ENCODE assay signal across 12 cellular contexts in the genomic region with DNA sequence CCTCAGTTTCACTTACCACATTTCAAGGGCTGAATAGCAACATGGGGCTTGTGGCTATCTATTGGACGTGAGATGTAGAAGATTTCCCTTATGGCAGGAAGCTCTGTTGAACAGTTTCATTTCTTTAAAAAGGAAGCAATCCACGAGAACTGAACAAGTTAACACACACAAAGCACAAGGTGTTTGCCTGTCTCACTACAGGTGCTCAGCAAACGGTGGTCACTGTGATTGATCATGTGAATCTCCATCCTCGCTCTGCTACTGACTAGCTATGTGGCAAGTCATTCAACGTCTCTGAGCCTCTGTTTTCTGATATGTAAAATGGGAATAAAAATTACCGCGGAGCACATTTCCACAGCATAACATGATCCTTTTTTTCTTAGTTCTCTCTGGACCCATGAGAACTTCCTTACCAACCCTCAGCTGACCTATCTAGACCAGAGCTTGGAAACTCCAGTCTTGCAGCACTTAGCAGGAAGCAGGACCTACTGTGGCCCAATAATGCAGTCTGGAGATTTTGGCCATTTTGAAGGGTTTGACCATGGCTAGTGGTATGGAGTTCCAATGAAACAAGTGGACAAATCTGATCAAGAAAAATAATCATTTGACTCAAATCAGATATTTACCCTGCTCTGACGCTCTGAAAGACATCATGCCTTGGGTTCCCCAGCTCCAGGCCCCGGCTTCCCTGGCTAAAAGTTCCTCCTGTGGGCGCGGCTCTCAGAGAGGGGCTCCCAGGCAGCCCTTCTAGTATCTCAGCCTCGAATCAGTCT.
DNase-seq lines count a peak whose midpoint lies in the region; ATAC-seq, FAIRE-seq and TF ChIP-seq lines count a peak whose summit lies in the region.
"Had no signal": no experiment of that assay in that cellular context is flagged by ENCODE, and none has a peak within 500 bp of the region (broad histone marks: within the 10 kb centered on the region; RNA-seq: fewer than 3 reads in every experiment).

No MANE protein-coding gene starts in this region.

- no peaks in the 10 kb centered on the region for H3K27me3 ChIP-seq in muscle layer of duodenum (ENCODE audit: low read depth, low read length)
- H3K27me3 ChIP-seq: neutrophil had no signal

- DNase-seq in GM12892 (ENCODE audit: insufficient read length) (peak; percentile 44), HTR-8/SVneo (ENCODE audit: insufficient read length, low spot score) (no peak), LoVo (ENCODE audit: low spot score) (no peak), DMS79 (lab: John Stamatoyannopoulos, UW) (no peak), NCI-H226 (no peak), left cardiac atrium (no peak)
- DNase-seq: COR-L47, HFFc6, NCI-H2029 treated with DMSO at 0.1 percent for 48 hours had no signal

- intact Hi-C loops in left cardiac atrium (cut with DNase I), result no loop called here

- FAIRE-seq in GM12892 (lab: Jason Lieb, UNC) (peak; percentile 83), HTR-8/SVneo (lab: Jason Lieb, UNC) (peak; percentile 91)

- no peaks in the 10 kb centered on the region for H3K9me3 ChIP-seq in muscle layer of duodenum (ENCODE audit: control insufficient read depth in 1 of 2, low read length in 2 of 2)
- H3K9me3 ChIP-seq: neutrophil had no signal

- no peak overlapping the region for H3K4me3 ChIP-seq in muscle layer of duodenum (ENCODE audit: low read depth in 1 of 2, low read length in 2 of 2)

- H3K4me1 ChIP-seq in muscle layer of duodenum (ENCODE audit: control insufficient read depth in 1 of 2, insufficient read depth in 2 of 2, low read length in 2 of 2), result peaks cover 24 to 55% of the 10 kb centered on the region in 2 donors

- 0 out of 2 replicates have a peak, but pooled peaks have one; percentile 33 for TF ChIP-seq POLR2A in GM12892 (IDR thresholded peaks at IDR 0.05; ENCODE audit: low read depth, low read length)

- H3K27ac ChIP-seq in muscle layer of duodenum (ENCODE audit: low read length), result peak overlapping the region; percentile 63
- H3K27ac ChIP-seq: neutrophil had no signal

- peak; percentile 80 for ATAC-seq in GM21619 (IDR thresholded peaks at IDR 0.05; ENCODE audit: unreplicated experiment)
- no peak for ATAC-seq in left cardiac atrium

- no peaks in the 10 kb centered on the region for H3K36me3 ChIP-seq in muscle layer of duodenum (ENCODE audit: control insufficient read depth in 1 of 2, insufficient read depth in 2 of 2, low read length in 2 of 2)
- H3K36me3 ChIP-seq: neutrophil had no signal
